In the genomic region with DNA sequence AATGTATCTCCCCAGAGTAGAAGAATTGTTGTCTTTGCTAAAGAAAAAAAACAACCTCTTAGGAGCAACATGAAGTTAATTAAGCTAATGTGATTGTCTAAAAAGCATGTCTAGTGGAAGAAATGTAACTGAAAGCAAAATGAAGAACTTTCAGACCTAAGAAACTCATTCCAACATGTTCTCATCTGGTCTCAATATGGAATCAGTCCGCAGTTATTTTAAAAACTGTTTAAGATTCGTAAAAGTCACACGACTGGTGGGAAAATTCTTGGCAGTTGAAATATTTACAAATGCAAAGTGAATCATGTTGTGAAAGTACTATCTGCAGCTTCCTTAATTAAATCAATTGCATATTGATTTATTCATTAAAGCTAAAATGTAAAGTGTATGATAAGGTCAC, we compare ENCODE assay signal across 23 cellular contexts.
"Had no signal": no experiment of that assay in that cellular context is flagged by ENCODE, and none has a peak within 500 bp of the region (broad histone marks: within the 10 kb centered on the region; RNA-seq: fewer than 3 reads in every experiment).

No MANE protein-coding gene starts in this region.

- FAIRE-seq: HepG2 had no signal

- H3K4me3 ChIP-seq: MG63, SJCRH30 had no signal

- ATAC-seq: HepG2, Panc1, PC-3, Right ventricle myocardium inferior had no signal

- H3K4me1 ChIP-seq: SJCRH30 had no signal

- H3K27ac ChIP-seq: SJCRH30 had no signal

- DNase-seq: IMR-90; Karpas-422; KG1; MG63; NCI-H1092 treated with DMSO at 0.1 percent for 48 hours; NCI-H1436; NCI-H187; NCI-H2029; NCI-H2081 treated with DMSO at 0.1 percent for 48 hours; NCI-H2171; NCI-H226; NCI-H446; NCI-H510A; NCI-H524 treated with DMSO at 0.1 percent for 48 hours; NCI-H69; NCI-H774; NK-92 treated with Interleukin-12 subunit alpha and Interleukin-12 subunit beta, amount 100 ng/mL, for 24 hours; PC-3; SHP77 treated with DMSO at 0.1 percent for 48 hours; SJCRH30 had no signal

- H3K27me3 ChIP-seq: MG63, SJCRH30 had no signal

- H3K36me3 ChIP-seq: MG63, SJCRH30 had no signal

- H3K9me3 ChIP-seq: MG63, SJCRH30 had no signal
